22 cellular contexts compared by ENCODE assay signal in genomic region chr9:37693265-37693664, GRCh38. TPM values are rescaled to one million over a fixed set of nuclear protein-coding genes. Genes with fewer than 3 reads are reported as not detected.
DNase-seq lines count a peak whose midpoint lies in the region; ATAC-seq and TF ChIP-seq lines count a peak whose summit lies in the region.
"Had no signal": no experiment of that assay in that cellular context is flagged by ENCODE, and none has a peak within 500 bp of the region (broad histone marks: within the 10 kb centered on the region; RNA-seq: fewer than 3 reads in every experiment).

No MANE protein-coding gene starts in this region.

- ATAC-seq in foreskin keratinocyte, result peak; percentile 46
- no peak for ATAC-seq in HG02840 (IDR thresholded peaks at IDR 0.05; ENCODE audit: low FRiP score, unreplicated experiment)
- ATAC-seq: activated T-cell treated with anti-CD3 and anti-CD28 coated beads, Interleukin-2, amount 50 U/mL, for 72 hours had no signal

- H3K27me3 ChIP-seq in foreskin keratinocyte, result peaks cover 72% of the 10 kb centered on the region
- peaks cover 30% of the 10 kb centered on the region for H3K27me3 ChIP-seq in skeletal muscle satellite cell (ENCODE audit: control insufficient read depth, insufficient read depth, low read length)
- H3K27me3 ChIP-seq: colonic mucosa, vagina had no signal

- no peaks in the 10 kb centered on the region for H3K36me3 ChIP-seq in skeletal muscle satellite cell (ENCODE audit: insufficient read depth, low read length)
- H3K36me3 ChIP-seq: colonic mucosa, vagina had no signal

- H3K9me3 ChIP-seq in skeletal muscle satellite cell (replicated peaks; ENCODE audit: low read length), result no peaks in the 10 kb centered on the region
- H3K9me3 ChIP-seq: colonic mucosa, vagina had no signal

- peak overlapping the region; percentile 9 for H3K4me2 ChIP-seq in skeletal muscle satellite cell (ENCODE audit: low read length)
- H3K4me2 ChIP-seq: PC-9 had no signal

- no peak overlapping the region for H3K4me3 ChIP-seq in skeletal muscle satellite cell (ENCODE audit: low read length)
- H3K4me3 ChIP-seq: colonic mucosa, PC-9, SK-N-MC, vagina had no signal

- peak; percentile 24 for DNase-seq in NCI-H2171 (lab: John Stamatoyannopoulos, UW)
- DNase-seq in NCI-H2171 treated with DMSO at 0.1 percent for 48 hours (lab: John Stamatoyannopoulos, UW), result no peak
- DNase-seq in RPMI7951 (ENCODE audit: low read depth), result peak; percentile 15
- DNase-seq in foreskin keratinocyte, result peak in 1 of 2 donors; percentile 42
- no peak for DNase-seq in NOMO-1 treated with dmso at 0.1 percent for 144 hours (lab: John Stamatoyannopoulos, UW; ENCODE audit: unreplicated experiment)
- DNase-seq in hepatic stellate cell (ENCODE audit: low spot score), result no peak
- DNase-seq: activated CD4-positive, CD25-positive, alpha-beta regulatory T cell treated with anti-CD3 and anti-CD28 coated beads, Interleukin-2, amount 50 U/mL, for 72 hours; activated CD8-positive, alpha-beta memory T cell treated with anti-CD3 and anti-CD28 coated beads for 24 hours; activated T-cell treated with anti-CD3 and anti-CD28 coated beads, Interleukin-2, amount 50 U/mL, for 72 hours; DMS53; midbrain; NCI-H1105 treated with DMSO at 0.1 percent for 48 hours; NCI-H774; PC-9; substantia nigra; T-helper 9 cell had no signal

- H3K9ac ChIP-seq in skeletal muscle satellite cell (ENCODE audit: low read depth, low read length), result no peak overlapping the region

- no peaks in the 10 kb centered on the region for H3K4me1 ChIP-seq in foreskin keratinocyte
- peaks cover 10% of the 10 kb centered on the region for H3K4me1 ChIP-seq in skeletal muscle satellite cell (ENCODE audit: control insufficient read depth, insufficient read depth, low read length)
- H3K4me1 ChIP-seq: colonic mucosa, vagina had no signal

- H3K27ac ChIP-seq in foreskin keratinocyte, result no peak overlapping the region
- H3K27ac ChIP-seq: colonic mucosa, PC-9, SK-N-MC, vagina had no signal

- no peak for TF ChIP-seq CTCF in foreskin keratinocyte (conservative IDR thresholded peaks at IDR 0.05)

RNA-seq across cellular contexts. Expression of gene FRMPD1, which starts 42.5 kb away (rescaled TPM):
- not detected in 2 replicates for total RNA-seq in RPMI7951 (2014; rRNA removed; shearing (Covaris generic))
- total RNA-seq in foreskin keratinocyte, result 0.03 and 0.04 TPM in 2 replicates
- polyA plus RNA-seq in foreskin keratinocyte, result 0.01 and 0.02 TPM in 2 replicates
- under 0.01 TPM in 1 of 2 replicates, not detected in the other for total RNA-seq in skeletal muscle satellite cell (2012; rRNA removed)
- total RNA-seq: activated T-cell treated with anti-CD3 and anti-CD28 coated beads, Interleukin-2, amount 50 U/mL, for 72 hours; PC-9 had no signal
- polyA plus RNA-seq: CD14-positive monocyte had no signal

Comparison
In these comparisons a context has a peak if more than half of its experiments do, and no peak if none do; other contexts are left out.
1. DNase-seq: peak in NCI-H2171 (single experiment) and RPMI7951 (single experiment); none in NCI-H2171 treated with DMSO at 0.1 percent for 48 hours (single experiment), NOMO-1 treated with dmso at 0.1 percent for 144 hours (single experiment) and hepatic stellate cell (single experiment).